In genomic region chr2:70947556-70948184, GRCh38 we compare ENCODE assay signal across 7 cellular contexts. TPM values are rescaled to one million over a fixed set of nuclear protein-coding genes. Genes with fewer than 3 reads are reported as not detected.
A peak's percentile ranks its signal among the peaks of the same experiment; 100 is the strongest.
DNase-seq lines count a peak whose midpoint lies in the region; ATAC-seq and TF ChIP-seq lines count a peak whose summit lies in the region.

No MANE protein-coding gene starts in this region.

- no peaks in the 10 kb centered on the region for H3K23me2 ChIP-seq in H9 (ENCODE audit: insufficient read length, low read depth, low read length, poor library complexity, severe bottlenecking)

- H3K4me1 ChIP-seq in H9 (ENCODE audit: insufficient read depth, low read length) (no peaks in the 10 kb centered on the region), esophagus muscularis mucosa (peaks cover 8 to 24% (median 13%) of the 10 kb centered on the region in 4 donors), skeletal muscle satellite cell (ENCODE audit: control insufficient read depth, insufficient read depth, low read length) (peaks cover 19% of the 10 kb centered on the region)

- H3K23ac ChIP-seq in H9 (ENCODE audit: insufficient read length, low read depth, low read length): no peak overlapping the region

- intact Hi-C loops in esophagus muscularis mucosa (cut with DNase I): loop anchor here (1.0 to 10.0 kb wide), 2 partner anchors 76 to 643 kb away; partner anchors contain the start of gene FAM136A

- no peaks in the 10 kb centered on the region for H4K20me1 ChIP-seq in H9 (ENCODE audit: control insufficient read depth, insufficient read depth, insufficient read length)

- H3K4me3 ChIP-seq in SK-N-MC (peak overlapping the region; percentile 72), esophagus muscularis mucosa (peak overlapping the region; percentile 39 to 54 (median 44)), skeletal muscle satellite cell (ENCODE audit: low read length) (peak overlapping the region; percentile 61)

- no peak overlapping the region for H2BK5ac ChIP-seq in H9 (ENCODE audit: insufficient read length, low read length)

- no peak overlapping the region for H2BK20ac ChIP-seq in H9 (ENCODE audit: low read depth, low read length, poor library complexity, severe bottlenecking)

- H3K27ac ChIP-seq in H9 (ENCODE audit: insufficient read length, low read depth, low read length) (no peak overlapping the region), SK-N-MC (no peak overlapping the region), esophagus muscularis mucosa (replicated peaks in 1 of 4) (no peak overlapping the region)

- H3K4me2 ChIP-seq in H9 (ENCODE audit: insufficient read depth, insufficient read length, low read length) (no peak overlapping the region), skeletal muscle satellite cell (ENCODE audit: low read length) (peak overlapping the region; percentile 77)

- H3K27me3 Mint-ChIP-seq in H9 (ENCODE audit: low read depth): peaks cover 83% of the 10 kb centered on the region

- TF ChIP-seq POLR2A in esophagus muscularis mucosa (IDR thresholded peaks at IDR 0.05; ENCODE audit: low read depth): no peak

- H3K27ac Mint-ChIP-seq in H9: no peak overlapping the region

- H3K4me3 Mint-ChIP-seq in H9: peak overlapping the region in 1 of 2 experiments; percentile 69; a peak in 2 of 5 replicates

- peaks cover 12% of the 10 kb centered on the region; the same call in 1 of the 2 replicates for H3K27me3 ChIP-seq in H9 (ENCODE audit: insufficient read depth, low read length)
- H3K27me3 ChIP-seq in esophagus muscularis mucosa: peaks cover 0 to 29% (median 0%) of the 10 kb centered on the region in 4 donors
- H3K27me3 ChIP-seq in skeletal muscle satellite cell (ENCODE audit: control insufficient read depth, insufficient read depth, low read length): no peaks in the 10 kb centered on the region

- TF ChIP-seq EP300 in esophagus muscularis mucosa (IDR thresholded peaks at IDR 0.05): no peak

- no peak overlapping the region for H3K18ac ChIP-seq in H9 (ENCODE audit: insufficient read length, low read depth, low read length)

- ATAC-seq in GM19328 (IDR thresholded peaks at IDR 0.05; ENCODE audit: unreplicated experiment): no peak

- no peak overlapping the region for H2BK12ac ChIP-seq in H9 (ENCODE audit: insufficient read length, low read depth, low read length)

- no peak overlapping the region for H4K5ac ChIP-seq in H9 (ENCODE audit: insufficient read length, low read depth, low read length)

- no peaks in the 10 kb centered on the region for H3K36me3 ChIP-seq in SK-N-MC (ENCODE audit: insufficient read depth, low read length)
- no peaks in the 10 kb centered on the region for H3K36me3 ChIP-seq in esophagus muscularis mucosa
- no peaks in the 10 kb centered on the region for H3K36me3 ChIP-seq in skeletal muscle satellite cell (ENCODE audit: insufficient read depth, low read length)

- no peaks in the 10 kb centered on the region for H3K9me3 ChIP-seq in H9 (ENCODE audit: control insufficient read depth, low read depth, low read length)
- H3K9me3 ChIP-seq in SK-N-MC (ENCODE audit: low read depth, low read length): no peaks in the 10 kb centered on the region
- no peaks in the 10 kb centered on the region for H3K9me3 ChIP-seq in esophagus muscularis mucosa
- no peaks in the 10 kb centered on the region for H3K9me3 ChIP-seq in skeletal muscle satellite cell (replicated peaks; ENCODE audit: low read length)

- H2BK15ac ChIP-seq in H9 (ENCODE audit: low read depth, low read length): no peak overlapping the region

- H3K14ac ChIP-seq in H9 (ENCODE audit: insufficient read depth, low read length): no peak overlapping the region

- H2BK120ac ChIP-seq in H9 (ENCODE audit: low read depth, low read length, poor library complexity, severe bottlenecking): no peak overlapping the region

- H3K9ac ChIP-seq in H9 (ENCODE audit: extremely low read depth, insufficient read length, low read length) (no peak overlapping the region), SK-N-MC (ENCODE audit: insufficient read length) (peak overlapping the region; percentile 61), skeletal muscle satellite cell (ENCODE audit: low read depth, low read length) (peak overlapping the region; percentile 47)

- H3K79me1 ChIP-seq in H9 (ENCODE audit: insufficient read depth, low read depth, low read length, poor library complexity, severe bottlenecking): no peaks in the 10 kb centered on the region

- no peak overlapping the region for H2AK5ac ChIP-seq in H9 (ENCODE audit: insufficient read length, low read length)

- H2AFZ ChIP-seq in H9 (ENCODE audit: low read length): no peak overlapping the region

- H3K79me2 ChIP-seq in H9 (ENCODE audit: insufficient read depth, low read length): no peaks in the 10 kb centered on the region

- H3T11ph ChIP-seq in H9 (ENCODE audit: low read length): no peak overlapping the region

- no peaks in the 10 kb centered on the region; a peak in 1 of 7 replicates for H3K36me3 Mint-ChIP-seq in H9 (ENCODE audit: insufficient read depth in 1 of 3, low read depth in 3 of 3)

- no peak overlapping the region for H3K4ac ChIP-seq in H9 (ENCODE audit: low read depth, low read length)

- peaks cover 24 to 30% of the 10 kb centered on the region in 2 experiments for H3K4me1 Mint-ChIP-seq in H9

- no peak for TF ChIP-seq CTCF in H9 (conservative IDR thresholded peaks at IDR 0.05)
- no peak for TF ChIP-seq CTCF in esophagus muscularis mucosa (IDR thresholded peaks at IDR 0.05)

- H4K8ac ChIP-seq in H9 (replicated peaks; ENCODE audit: insufficient read length, low read depth, low read length): no peak overlapping the region

- no peaks in the 10 kb centered on the region; a peak in 1 of 5 replicates for H3K9me3 Mint-ChIP-seq in H9

- no CpG with 5 or more reads among the region's 11 CpGs for WGBS in H9 (ENCODE audit: extremely low coverage, insufficient read length, low lambda C conversion rate)
- 64% methylated on average over 4 of the region's 11 CpGs for WGBS in esophagus muscularis mucosa

- DNase-seq in H9: peak; percentile 45
- DNase-seq in SK-N-MC (ENCODE audit: low read depth, low spot score): no peak
- peak; percentile 64 for DNase-seq in esophagus muscularis mucosa (ENCODE audit: extremely low spot score)
- no peak for DNase-seq in activated gamma-delta T cell (lab: John Stamatoyannopoulos, UW)
- no peak for DNase-seq in SHP77 treated with DMSO at 0.1 percent for 48 hours (lab: John Stamatoyannopoulos, UW)

- no peak overlapping the region for H3K56ac ChIP-seq in H9 (ENCODE audit: insufficient read length, low read depth, low read length)

- no peak overlapping the region for H4K91ac ChIP-seq in H9 (ENCODE audit: insufficient read length, low read depth, low read length)

RNA-seq across cellular contexts. Expression of gene ATP6V1B1, which starts 12.0 kb away (rescaled TPM):
- not detected in 2 replicates for total RNA-seq in H9 (2021)
- total RNA-seq in esophagus muscularis mucosa: 1 to 10 TPM in 1 of 4 donors, under 1 TPM in 1, not detected in 2; 0.83 to 1.6 TPM
- total RNA-seq in skeletal muscle satellite cell (2012; rRNA removed): 1.3 TPM in 1 of 2 replicates, not detected in the other

RNA-seq across cellular contexts. Expression of gene ANKRD53, which starts 30.8 kb away (rescaled TPM):
- 0.28 and 0.88 TPM in 2 replicates for total RNA-seq in H9 (2021)
- 1 to 10 TPM in 1 of 4 donors, under 1 TPM in 3; under 0.01 to 3.2 (median 0.82) TPM for total RNA-seq in esophagus muscularis mucosa
- 0.44 and 2.5 TPM in 2 replicates for total RNA-seq in skeletal muscle satellite cell (2012; rRNA removed)

RNA-seq across cellular contexts. Expression of gene TEX261, which starts 47.0 kb away (rescaled TPM):
- total RNA-seq in H9 (2021): 19.2 and 23.9 TPM in 2 replicates
- total RNA-seq in esophagus muscularis mucosa: 10 to 100 TPM; 21.6 to 37.7 (median 33.3) TPM
- total RNA-seq in skeletal muscle satellite cell (2012; rRNA removed): 20.8 and 28.6 TPM in 2 replicates

RNA-seq across cellular contexts. Expression of gene VAX2, which starts 47.3 kb away (rescaled TPM):
- not detected in 2 replicates for total RNA-seq in H9 (2021)
- total RNA-seq in esophagus muscularis mucosa: 1 to 10 TPM in 3 of 4 donors, under 1 TPM in 1; 0.33 to 2.5 (median 1.5) TPM
- 4.2 and 4.8 TPM in 2 replicates for total RNA-seq in skeletal muscle satellite cell (2012; rRNA removed)

Comparison
In these comparisons a context has a peak if more than half of its experiments do, and no peak if none do; other contexts are left out.
1. DNase-seq: peak in H9 (single experiment) and esophagus muscularis mucosa (single experiment); none in SK-N-MC (single experiment), activated gamma-delta T cell (single experiment) and SHP77 treated with DMSO at 0.1 percent for 48 hours (single experiment).
2. Peak in every context shown above with its lines, with median percentiles within 50 percentile points of each other: H3K4me3 ChIP-seq.